15 cellular contexts compared by ENCODE assay signal in the genomic region with DNA sequence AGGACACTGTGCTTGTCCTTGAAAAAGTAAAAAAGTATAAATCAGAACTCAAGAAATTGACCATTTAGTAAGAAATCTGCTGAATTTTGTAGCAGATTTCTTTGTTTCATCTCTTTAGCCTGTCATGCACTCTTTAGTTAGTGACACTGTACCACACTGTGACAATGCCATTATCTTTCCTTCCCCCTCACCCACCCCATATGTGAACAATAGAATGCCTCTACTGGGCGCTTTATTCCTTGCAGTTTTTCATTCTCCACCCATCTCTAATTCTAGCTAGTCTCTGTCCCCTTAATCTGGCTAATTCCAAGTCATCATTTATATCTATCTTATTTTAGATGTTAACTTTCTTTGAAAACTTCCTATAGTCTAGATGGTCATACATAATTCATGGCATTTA.
DNase-seq lines count a peak whose midpoint lies in the region; ATAC-seq and TF ChIP-seq lines count a peak whose summit lies in the region.
"Had no signal": no experiment of that assay in that cellular context is flagged by ENCODE, and none has a peak within 500 bp of the region (broad histone marks: within the 10 kb centered on the region; RNA-seq: fewer than 3 reads in every experiment).

No MANE protein-coding gene starts in this region.

- POLR2A ChIA-PET in WTC11 (lab: Charles Lee) = interaction anchor here (0.5 kb wide), 1 partner anchor 52 kb away, joined by 3 read pairs; no protein-coding TSS in a partner anchor

- no peaks in the 10 kb centered on the region for H4K20me1 ChIP-seq in GM23248 (ENCODE audit: insufficient read depth)

- H3K9me3 Mint-ChIP-seq in WTC11 (no peaks in the 10 kb centered on the region), endodermal cell (no peaks in the 10 kb centered on the region), endothelial cell (ENCODE audit: unreplicated experiment) (no peaks in the 10 kb centered on the region)
- H3K9me3 Mint-ChIP-seq: H9 had no signal

- no peak overlapping the region for H2AFZ ChIP-seq in GM23248

- H3K9ac ChIP-seq in endodermal cell (ENCODE audit: extremely low read depth, low read length, poor library complexity, severe bottlenecking) = no peak overlapping the region
- no peak overlapping the region for H3K9ac ChIP-seq in GM23248

- H3K9me3 ChIP-seq in endodermal cell (ENCODE audit: control insufficient read depth, low read length) (no peaks in the 10 kb centered on the region), GM23248 (ENCODE audit: low read depth) (no peaks in the 10 kb centered on the region)

- intact Hi-C loops in sciatic nerve (cut with DNase I) = no loop called here

- DNase-seq in WTC11 (ENCODE audit: low spot score) (no peak), endodermal cell (no peak), midbrain (lab: John Stamatoyannopoulos, UW) (peak; percentile 61), substantia nigra (lab: John Stamatoyannopoulos, UW) (peak in 11 of 49 donors; percentile 0 to 71 (median 9)), sciatic nerve (ENCODE audit: low spot score) (no peak), GM23248 (no peak), endothelial cell (ENCODE audit: low spot score) (no peak)
- DNase-seq: Calu3; CD4-positive, alpha-beta T cell; DMS 273 treated with DMSO at 0.1 percent for 48 hours; GOT3; H9 had no signal

- in situ Hi-C loops in GM23248 (cut with MboI) = no loop called here

- H3K36me3 Mint-ChIP-seq in WTC11 (no peaks in the 10 kb centered on the region), endodermal cell (ENCODE audit: low read depth) (no peaks in the 10 kb centered on the region), endothelial cell (ENCODE audit: low read depth, unreplicated experiment) (no peaks in the 10 kb centered on the region)

- CTCF ChIA-PET in WTC11 (lab: Charles Lee) = no interaction called here

- H3K4me3 ChIP-seq in endodermal cell (ENCODE audit: low read length) (no peak overlapping the region), GM23248 (no peak overlapping the region)
- H3K4me3 ChIP-seq: GM12878 had no signal

- H3K27ac ChIP-seq in endodermal cell (ENCODE audit: low read depth, low read length) = no peak overlapping the region
- peak overlapping the region; percentile 75 for H3K27ac ChIP-seq in substantia nigra (ENCODE audit: low read depth, low read length, poor library complexity, severe bottlenecking)
- no peak overlapping the region for H3K27ac ChIP-seq in GM23248

- H3K27me3 ChIP-seq in endodermal cell (ENCODE audit: control insufficient read depth, insufficient read depth, low read length, poor library complexity, severe bottlenecking) (no peaks in the 10 kb centered on the region), GM23248 (replicated peaks; ENCODE audit: insufficient read depth) (no peaks in the 10 kb centered on the region)

- no peak overlapping the region for H3K4me2 ChIP-seq in GM23248 (ENCODE audit: unreplicated experiment)

- 88% methylated on average over 1 of the region's 1 CpG; no CpG with 5 or more reads in 1 of the 2 experiments for WGBS in endodermal cell (ENCODE audit: insufficient coverage in 1 of 2, insufficient read length in 1 of 2), 2 experiments
- 40 to 58% methylated on average over 1 of the region's 1 CpG for WGBS in GM23248 (ENCODE audit: low coverage in 1 of 2, low lambda C conversion rate in 2 of 2, missing lambda C conversion rate in 2 of 2), 2 experiments

- H3K79me2 ChIP-seq in GM23248 (ENCODE audit: insufficient read depth) = no peaks in the 10 kb centered on the region

- H3F3A ChIP-seq in GM23248 (ENCODE audit: insufficient read depth) = no peaks in the 10 kb centered on the region

- H3K4me1 Mint-ChIP-seq in WTC11 = peaks cover 11% of the 10 kb centered on the region
- H3K4me1 Mint-ChIP-seq in endodermal cell = peaks cover 2% of the 10 kb centered on the region
- no peaks in the 10 kb centered on the region for H3K4me1 Mint-ChIP-seq in endothelial cell (ENCODE audit: unreplicated experiment)
- H3K4me1 Mint-ChIP-seq: B cell had no signal

- H3K4me1 ChIP-seq in endodermal cell (ENCODE audit: control insufficient read depth, insufficient read depth, low read length) (no peaks in the 10 kb centered on the region), GM23248 (ENCODE audit: insufficient read depth) (no peaks in the 10 kb centered on the region)

- H3K27ac Mint-ChIP-seq in WTC11 (no peak overlapping the region), endodermal cell (no peak overlapping the region), endothelial cell (ENCODE audit: unreplicated experiment) (no peak overlapping the region)
- H3K27ac Mint-ChIP-seq: B cell; CD4-positive, alpha-beta T cell; H9 had no signal

- H3K9me2 ChIP-seq in GM23248 (ENCODE audit: insufficient read depth) = no peaks in the 10 kb centered on the region

- H3K27me3 Mint-ChIP-seq in WTC11 (ENCODE audit: low read depth) (no peaks in the 10 kb centered on the region), endodermal cell (ENCODE audit: insufficient read depth) (no peaks in the 10 kb centered on the region), endothelial cell (ENCODE audit: unreplicated experiment) (no peaks in the 10 kb centered on the region)
- H3K27me3 Mint-ChIP-seq: B cell; CD4-positive, alpha-beta T cell had no signal

- H3K4me3 Mint-ChIP-seq in WTC11 (no peak overlapping the region), endodermal cell (no peak overlapping the region), endothelial cell (ENCODE audit: unreplicated experiment) (no peak overlapping the region)
- H3K4me3 Mint-ChIP-seq: B cell; CD4-positive, alpha-beta T cell; H9 had no signal

- TF ChIP-seq CTCF in WTC11 (IDR thresholded peaks at IDR 0.05) (no peak), endodermal cell (conservative IDR thresholded peaks at IDR 0.05) (peak; percentile 37), endothelial cell (IDR thresholded peaks at IDR 0.05; ENCODE audit: unreplicated experiment) (no peak)

- H3K36me3 ChIP-seq in endodermal cell (ENCODE audit: control insufficient read depth, insufficient read depth, low read length) (no peaks in the 10 kb centered on the region), GM23248 (ENCODE audit: low read depth) (no peaks in the 10 kb centered on the region)

- peak; percentile 38; the same call in 1 of the 2 replicates for ATAC-seq in WTC11
- ATAC-seq in sciatic nerve = no peak
- ATAC-seq in GM18868 (IDR thresholded peaks at IDR 0.05; ENCODE audit: unreplicated experiment) = no peak
- ATAC-seq: GM12878 had no signal

TF ChIP-seq in WTC11, 78 proteins besides CTCF, POLR2A, EP300 and RAD21 (continues in another document):
- TF ChIP-seq NFE2L1 (CRISPR knock-in tag; IDR thresholded peaks at IDR 0.05) = no peak
- no peak for TF ChIP-seq RORB (CRISPR knock-in tag; IDR thresholded peaks at IDR 0.05)
- TF ChIP-seq, protein P1, sequence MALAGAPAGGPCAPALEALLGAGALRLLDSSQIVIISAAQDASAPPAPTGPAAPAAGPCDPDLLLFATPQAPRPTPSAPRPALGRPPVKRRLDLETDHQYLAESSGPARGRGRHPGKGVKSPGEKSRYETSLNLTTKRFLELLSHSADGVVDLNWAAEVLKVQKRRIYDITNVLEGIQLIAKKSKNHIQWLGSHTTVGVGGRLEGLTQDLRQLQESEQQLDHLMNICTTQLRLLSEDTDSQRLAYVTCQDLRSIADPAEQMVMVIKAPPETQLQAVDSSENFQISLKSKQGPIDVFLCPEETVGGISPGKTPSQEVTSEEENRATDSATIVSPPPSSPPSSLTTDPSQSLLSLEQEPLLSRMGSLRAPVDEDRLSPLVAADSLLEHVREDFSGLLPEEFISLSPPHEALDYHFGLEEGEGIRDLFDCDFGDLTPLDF (CRISPR knock-in tag; IDR thresholded peaks at IDR 0.05) = no peak
- TF ChIP-seq, protein P2, sequence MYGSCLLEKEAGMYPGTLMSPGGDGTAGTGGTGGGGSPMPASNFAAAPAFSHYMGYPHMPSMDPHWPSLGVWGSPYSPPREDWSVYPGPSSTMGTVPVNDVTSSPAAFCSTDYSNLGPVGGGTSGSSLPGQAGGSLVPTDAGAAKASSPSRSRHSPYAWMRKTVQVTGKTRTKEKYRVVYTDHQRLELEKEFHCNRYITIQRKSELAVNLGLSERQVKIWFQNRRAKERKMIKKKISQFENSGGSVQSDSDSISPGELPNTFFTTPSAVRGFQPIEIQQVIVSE (CRISPR knock-in tag; IDR thresholded peaks at IDR 0.05; ENCODE audit: borderline replicate concordance) = no peak
- TF ChIP-seq, protein P3, sequence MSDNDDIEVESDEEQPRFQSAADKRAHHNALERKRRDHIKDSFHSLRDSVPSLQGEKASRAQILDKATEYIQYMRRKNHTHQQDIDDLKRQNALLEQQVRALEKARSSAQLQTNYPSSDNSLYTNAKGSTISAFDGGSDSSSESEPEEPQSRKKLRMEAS (CRISPR knock-in tag; IDR thresholded peaks at IDR 0.05) = no peak
- TF ChIP-seq, protein P4, sequence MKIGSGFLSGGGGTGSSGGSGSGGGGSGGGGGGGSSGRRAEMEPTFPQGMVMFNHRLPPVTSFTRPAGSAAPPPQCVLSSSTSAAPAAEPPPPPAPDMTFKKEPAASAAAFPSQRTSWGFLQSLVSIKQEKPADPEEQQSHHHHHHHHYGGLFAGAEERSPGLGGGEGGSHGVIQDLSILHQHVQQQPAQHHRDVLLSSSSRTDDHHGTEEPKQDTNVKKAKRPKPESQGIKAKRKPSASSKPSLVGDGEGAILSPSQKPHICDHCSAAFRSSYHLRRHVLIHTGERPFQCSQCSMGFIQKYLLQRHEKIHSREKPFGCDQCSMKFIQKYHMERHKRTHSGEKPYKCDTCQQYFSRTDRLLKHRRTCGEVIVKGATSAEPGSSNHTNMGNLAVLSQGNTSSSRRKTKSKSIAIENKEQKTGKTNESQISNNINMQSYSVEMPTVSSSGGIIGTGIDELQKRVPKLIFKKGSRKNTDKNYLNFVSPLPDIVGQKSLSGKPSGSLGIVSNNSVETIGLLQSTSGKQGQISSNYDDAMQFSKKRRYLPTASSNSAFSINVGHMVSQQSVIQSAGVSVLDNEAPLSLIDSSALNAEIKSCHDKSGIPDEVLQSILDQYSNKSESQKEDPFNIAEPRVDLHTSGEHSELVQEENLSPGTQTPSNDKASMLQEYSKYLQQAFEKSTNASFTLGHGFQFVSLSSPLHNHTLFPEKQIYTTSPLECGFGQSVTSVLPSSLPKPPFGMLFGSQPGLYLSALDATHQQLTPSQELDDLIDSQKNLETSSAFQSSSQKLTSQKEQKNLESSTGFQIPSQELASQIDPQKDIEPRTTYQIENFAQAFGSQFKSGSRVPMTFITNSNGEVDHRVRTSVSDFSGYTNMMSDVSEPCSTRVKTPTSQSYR (CRISPR knock-in tag; IDR thresholded peaks at IDR 0.05) = no peak
- TF ChIP-seq ZNF219 (CRISPR knock-in tag; IDR thresholded peaks at IDR 0.05; ENCODE audit: borderline replicate concordance) = no peak
